9 cellular contexts compared by ENCODE assay signal in the genomic region with DNA sequence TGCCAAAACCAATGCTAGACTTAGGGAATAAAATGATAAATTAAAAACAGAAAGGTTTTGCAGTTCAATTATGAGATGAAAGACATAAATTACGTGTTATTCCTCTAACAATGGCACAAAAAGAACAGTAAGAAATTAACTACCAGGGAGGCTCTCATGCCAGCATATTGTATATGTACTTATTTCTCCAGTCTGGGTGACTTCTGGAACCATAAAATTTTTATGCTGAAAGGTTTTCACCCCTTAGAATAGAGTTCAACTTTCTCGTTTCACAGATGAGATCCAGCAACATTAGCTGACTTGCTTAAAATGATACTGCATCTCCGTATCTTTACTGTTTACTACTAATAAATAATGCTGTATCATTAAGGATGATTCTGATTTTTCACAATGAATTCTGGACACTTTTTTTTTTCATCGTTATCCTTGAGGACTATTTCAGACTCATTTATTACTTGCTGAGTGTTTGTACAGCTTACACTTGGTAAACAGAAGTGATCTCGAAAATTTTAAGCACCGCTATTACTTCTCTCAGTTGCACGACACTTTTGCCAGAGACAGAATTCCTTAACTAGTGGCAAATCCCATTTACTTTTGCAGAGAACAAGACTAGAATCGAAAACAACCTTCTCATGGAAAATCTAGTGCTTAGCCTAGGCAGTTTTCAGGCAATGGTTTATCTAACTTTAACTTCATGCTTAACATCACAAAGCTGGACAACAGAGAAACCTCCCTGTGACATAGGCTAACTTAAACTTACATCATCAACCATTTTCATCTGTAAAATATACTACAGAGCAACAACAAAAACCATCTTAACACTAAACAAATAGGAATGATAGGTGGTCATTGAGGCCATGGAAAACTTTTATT. TPM values are rescaled to one million over a fixed set of nuclear protein-coding genes. Genes with fewer than 3 reads are reported as not detected.
DNase-seq lines count a peak whose midpoint lies in the region; ATAC-seq, FAIRE-seq and TF ChIP-seq lines count a peak whose summit lies in the region.
"Had no signal": no experiment of that assay in that cellular context is flagged by ENCODE, and none has a peak within 500 bp of the region (broad histone marks: within the 10 kb centered on the region; RNA-seq: fewer than 3 reads in every experiment).

No MANE protein-coding gene starts in this region.

- FAIRE-seq in keratinocyte (lab: Jason Lieb, UNC), result no peak

- no peaks in the 10 kb centered on the region for H3K9me3 ChIP-seq in keratinocyte (ENCODE audit: control insufficient read depth, low read depth, low read length)
- no peaks in the 10 kb centered on the region for H3K9me3 ChIP-seq in tibial artery

- no peaks in the 10 kb centered on the region for H3K27me3 ChIP-seq in keratinocyte (ENCODE audit: control insufficient read depth, extremely low read depth, insufficient read depth, low read length)
- no peaks in the 10 kb centered on the region for H3K27me3 ChIP-seq in tibial artery

- peaks cover 43% of the 10 kb centered on the region for H3K4me1 Mint-ChIP-seq in activated T-cell treated with anti-CD3 and anti-CD28 coated beads, Interleukin-2, amount 50 U/mL, for 4 hours (ENCODE audit: low read depth)
- peaks cover 42% of the 10 kb centered on the region for H3K4me1 Mint-ChIP-seq in activated CD8-positive, alpha-beta T cell treated with anti-CD3 and anti-CD28 coated beads, Interleukin-2, amount 10 ng/mL, durations not matched to agents 7 days and 5 days (ENCODE audit: low read depth)

- no peaks in the 10 kb centered on the region for H3K9me1 ChIP-seq in keratinocyte (ENCODE audit: control insufficient read depth, extremely low read depth, insufficient read depth, low read length)

- peak overlapping the region; percentile 7 for H3K27ac ChIP-seq in keratinocyte (ENCODE audit: control insufficient read depth, insufficient read depth, low read length)
- peak overlapping the region; percentile 63 to 69 for H3K27ac ChIP-seq in tibial artery

- H3K4me1 ChIP-seq in keratinocyte (ENCODE audit: control insufficient read depth, extremely low read depth, insufficient read depth, low read length), result peaks cover 20% of the 10 kb centered on the region
- H3K4me1 ChIP-seq in tibial artery, result peaks cover 0 to 50% (median 33%) of the 10 kb centered on the region in 4 donors

- TF ChIP-seq CTCF in keratinocyte (optimal IDR thresholded peaks at IDR 0.05 in 1 of 3, IDR thresholded peaks at IDR 0.05 in 1 of 3, conservative IDR thresholded peaks at IDR 0.05 in 1 of 3; ENCODE audit: extremely low read depth in 1 of 3, insufficient read depth in 2 of 3, low read length in 3 of 3) (no peak), tibial artery (IDR thresholded peaks at IDR 0.05) (no peak)

- intact Hi-C loops in tibial artery (cut with DNase I; ENCODE audit: low total_unique reads), result no loop called here

- H3K9me3 Mint-ChIP-seq in activated T-cell treated with anti-CD3 and anti-CD28 coated beads, Interleukin-2, amount 50 U/mL, for 4 hours, result no peaks in the 10 kb centered on the region
- no peaks in the 10 kb centered on the region for H3K9me3 Mint-ChIP-seq in activated CD8-positive, alpha-beta T cell treated with anti-CD3 and anti-CD28 coated beads, Interleukin-2, amount 10 ng/mL, durations not matched to agents 7 days and 5 days (ENCODE audit: insufficient read depth)

- peak overlapping the region; percentile 53 for H3K9ac ChIP-seq in keratinocyte (ENCODE audit: control insufficient read depth, extremely low read depth, insufficient read depth, low read length)

- H3K4me3 Mint-ChIP-seq in activated T-cell treated with anti-CD3 and anti-CD28 coated beads, Interleukin-2, amount 50 U/mL, for 4 hours, result peak overlapping the region; percentile 96
- H3K4me3 Mint-ChIP-seq in activated CD8-positive, alpha-beta T cell treated with anti-CD3 and anti-CD28 coated beads, Interleukin-2, amount 10 ng/mL, durations not matched to agents 7 days and 5 days, result peak overlapping the region; percentile 95

- H3K27ac Mint-ChIP-seq in activated CD8-positive, alpha-beta T cell treated with anti-CD3 and anti-CD28 coated beads, Interleukin-2, amount 10 ng/mL, durations not matched to agents 7 days and 5 days, result peak overlapping the region; percentile 62

- H4K20me1 ChIP-seq in keratinocyte (ENCODE audit: control insufficient read depth, extremely low read depth, insufficient read depth, low read length), result peaks cover 26% of the 10 kb centered on the region

- CTCF ChIA-PET in activated CD8-positive, alpha-beta T cell treated with anti-CD3 and anti-CD28 coated beads, Interleukin-2, amount 10 ng/mL, durations not matched to agents 7 days and 5 days (lab: Charles Lee), result interaction anchor here (1.8 kb wide), 1 partner anchor 23 kb away, joined by 8 read pairs; the partner anchor contains the start of gene ZCCHC8

- H3K27me3 Mint-ChIP-seq in activated T-cell treated with anti-CD3 and anti-CD28 coated beads, Interleukin-2, amount 50 U/mL, for 4 hours (ENCODE audit: low read depth), result no peaks in the 10 kb centered on the region
- no peaks in the 10 kb centered on the region for H3K27me3 Mint-ChIP-seq in activated CD8-positive, alpha-beta T cell treated with anti-CD3 and anti-CD28 coated beads, Interleukin-2, amount 10 ng/mL, durations not matched to agents 7 days and 5 days (ENCODE audit: low read depth)

- ATAC-seq in activated T-cell treated with anti-CD3 and anti-CD28 coated beads, Interleukin-2, amount 50 U/mL, for 4 hours, result no peak
- no peak for ATAC-seq in activated CD8-positive, alpha-beta T cell treated with anti-CD3 and anti-CD28 coated beads, Interleukin-2, amount 10 ng/mL, durations not matched to agents 7 days and 5 days
- ATAC-seq in HG03108 (IDR thresholded peaks at IDR 0.05; ENCODE audit: unreplicated experiment), result no peak

- POLR2A ChIA-PET in activated CD8-positive, alpha-beta T cell treated with anti-CD3 and anti-CD28 coated beads, Interleukin-2, amount 10 ng/mL, durations not matched to agents 7 days and 5 days (lab: Charles Lee), result interaction anchor here (0.9 to 7.8 kb wide), 4 partner anchors 13 to 708 kb away, joined by 3 to 187 read pairs (median 4); partner anchors contain the start of gene ZCCHC8

- no peak overlapping the region for H2AFZ ChIP-seq in keratinocyte (ENCODE audit: control insufficient read depth, low read length)

- DNase-seq in activated T-cell treated with anti-CD3 and anti-CD28 coated beads, Interleukin-2, amount 50 U/mL, for 4 hours, result no peak
- no peak for DNase-seq in activated T-cell treated with anti-CD3 and anti-CD28 coated beads, Interleukin-2, amount 50 U/mL, for 1 hour
- no peak for DNase-seq in activated CD8-positive, alpha-beta T cell treated with anti-CD3 and anti-CD28 coated beads, Interleukin-2, amount 10 ng/mL, durations not matched to agents 7 days and 5 days
- DNase-seq in keratinocyte (ENCODE audit: low read depth, low spot score) (no peak), tibial artery (no peak), activated gamma-delta T cell (lab: John Stamatoyannopoulos, UW) (no peak), KG1 (lab: John Stamatoyannopoulos, UW) (no peak)
- DNase-seq: retina had no signal

- peaks cover 48% of the 10 kb centered on the region for H3K36me3 Mint-ChIP-seq in activated T-cell treated with anti-CD3 and anti-CD28 coated beads, Interleukin-2, amount 50 U/mL, for 4 hours (ENCODE audit: insufficient read depth)
- H3K36me3 Mint-ChIP-seq in activated CD8-positive, alpha-beta T cell treated with anti-CD3 and anti-CD28 coated beads, Interleukin-2, amount 10 ng/mL, durations not matched to agents 7 days and 5 days (ENCODE audit: low read depth), result peaks cover 62% of the 10 kb centered on the region

- H3K4me3 ChIP-seq in keratinocyte (ENCODE audit: control insufficient read depth in 2 of 3, extremely low read depth in 1 of 3, insufficient read depth in 2 of 3, low read depth in 1 of 3, low read length in 3 of 3), result peak overlapping the region; percentile 53 to 61 (median 55)
- H3K4me3 ChIP-seq in tibial artery, result peak overlapping the region; percentile 44 to 58

- H3K79me2 ChIP-seq in keratinocyte (ENCODE audit: control insufficient read depth, insufficient read depth, low read length), result peaks cover 89% of the 10 kb centered on the region

- H3K36me3 ChIP-seq in keratinocyte (ENCODE audit: control insufficient read depth in 2 of 2, extremely low read depth in 1 of 2, insufficient read depth in 2 of 2, low read length in 2 of 2) (peaks cover 9 to 25% of the 10 kb centered on the region in 2 experiments), tibial artery (peaks cover 32 to 34% (median 32%) of the 10 kb centered on the region in 3 donors)

- dilution Hi-C loops in keratinocyte (cut with MboI; ENCODE audit: extremely low pct_ligation_motif_present, low sequenced_read_pairs), result no loop called here

- peak overlapping the region; percentile 76 for H3K4me2 ChIP-seq in keratinocyte (ENCODE audit: control insufficient read depth, extremely low read depth, insufficient read depth, low read depth, low read length)

RNA-seq across cellular contexts. Expression of gene RSRC2, which starts 2.7 kb away (rescaled TPM):
- total RNA-seq in activated T-cell treated with anti-CD3 and anti-CD28 coated beads, Interleukin-2, amount 50 U/mL, for 4 hours, result 10 to 100 TPM; 84.7 to 97.3 (median 90.7) TPM
- 100 to 1,000 TPM in 1 of 2 experiments, 10 to 100 TPM in 1; 96.1 to 106 TPM for total RNA-seq in activated CD8-positive, alpha-beta T cell treated with anti-CD3 and anti-CD28 coated beads, Interleukin-2, amount 10 ng/mL, durations not matched to agents 7 days and 5 days
- 22.9 to 45.6 TPM (median 34.6 TPM) in 3 replicates for polyA plus RNA-seq in keratinocyte
- polyA plus RNA-seq in keratinocyte (2011; ENCODE audit: low read depth), result 347 TPM
- 18.2 and 19.4 TPM in 2 replicates for polyA plus RNA-seq in keratinocyte (2011; cell fraction: cytosol; rRNA removed)
- 41.1 and 75.9 TPM in 2 replicates for polyA plus RNA-seq in keratinocyte (2011; cell fraction: nucleus; rRNA removed)
- 35.2 and 64.0 TPM in 2 replicates for polyA plus RNA-seq in keratinocyte (2012; ENCODE audit: low replicate concordance)
- polyA minus RNA-seq in keratinocyte, result 4.5 to 18.3 TPM (median 8.1 TPM) in 3 replicates
- polyA minus RNA-seq in keratinocyte (2011; cell fraction: cytosol; rRNA and poly(A)+ RNA removed), result 7.9 TPM
- polyA minus RNA-seq in keratinocyte (2011; cell fraction: nucleus; rRNA and poly(A)+ RNA removed), result 15.0 and 41.8 TPM in 2 replicates

RNA-seq across cellular contexts. Expression of gene KNTC1, which starts 3.0 kb away (rescaled TPM):
- 10 to 100 TPM; 54.7 to 62.7 (median 57.8) TPM for total RNA-seq in activated T-cell treated with anti-CD3 and anti-CD28 coated beads, Interleukin-2, amount 50 U/mL, for 4 hours
- total RNA-seq in activated CD8-positive, alpha-beta T cell treated with anti-CD3 and anti-CD28 coated beads, Interleukin-2, amount 10 ng/mL, durations not matched to agents 7 days and 5 days, result 100 to 1,000 TPM; 139 to 147 TPM
- polyA plus RNA-seq in keratinocyte, result 7.7 to 18.6 TPM (median 12.6 TPM) in 3 replicates
- 4.3 TPM for polyA plus RNA-seq in keratinocyte (2011; ENCODE audit: low read depth)
- polyA plus RNA-seq in keratinocyte (2011; cell fraction: cytosol; rRNA removed), result 1.6 and 3.6 TPM in 2 replicates
- polyA plus RNA-seq in keratinocyte (2011; cell fraction: nucleus; rRNA removed), result 23.2 and 32.1 TPM in 2 replicates
- polyA plus RNA-seq in keratinocyte (2012; ENCODE audit: low replicate concordance), result 2.7 and 7.3 TPM in 2 replicates
- 7.3 to 25.7 TPM (median 8.9 TPM) in 3 replicates for polyA minus RNA-seq in keratinocyte
- 5.9 TPM for polyA minus RNA-seq in keratinocyte (2011; cell fraction: cytosol; rRNA and poly(A)+ RNA removed)
- polyA minus RNA-seq in keratinocyte (2011; cell fraction: nucleus; rRNA and poly(A)+ RNA removed), result 12.3 and 23.1 TPM in 2 replicates

RNA-seq across cellular contexts. Expression of gene ZCCHC8, which starts 23.4 kb away (rescaled TPM):
- 10 to 100 TPM; 27.2 to 33.5 (median 29.7) TPM for total RNA-seq in activated T-cell treated with anti-CD3 and anti-CD28 coated beads, Interleukin-2, amount 50 U/mL, for 4 hours
- total RNA-seq in activated CD8-positive, alpha-beta T cell treated with anti-CD3 and anti-CD28 coated beads, Interleukin-2, amount 10 ng/mL, durations not matched to agents 7 days and 5 days, result 10 to 100 TPM; 41.3 to 45.3 TPM
- polyA plus RNA-seq in keratinocyte, result 10.2 to 14.0 TPM (median 10.3 TPM) in 3 replicates
- 29.0 TPM for polyA plus RNA-seq in keratinocyte (2011; ENCODE audit: low read depth)
- 5.7 and 9.2 TPM in 2 replicates for polyA plus RNA-seq in keratinocyte (2011; cell fraction: cytosol; rRNA removed)
- 24.8 and 26.7 TPM in 2 replicates for polyA plus RNA-seq in keratinocyte (2011; cell fraction: nucleus; rRNA removed)
- polyA plus RNA-seq in keratinocyte (2012; ENCODE audit: low replicate concordance), result 7.1 and 13.4 TPM in 2 replicates
- polyA minus RNA-seq in keratinocyte, result 3.1 to 9.2 TPM (median 7.6 TPM) in 3 replicates
- 6.3 TPM for polyA minus RNA-seq in keratinocyte (2011; cell fraction: cytosol; rRNA and poly(A)+ RNA removed)
- polyA minus RNA-seq in keratinocyte (2011; cell fraction: nucleus; rRNA and poly(A)+ RNA removed), result 9.3 and 11.5 TPM in 2 replicates
